13 cellular contexts compared by ENCODE assay signal in the genomic region with DNA sequence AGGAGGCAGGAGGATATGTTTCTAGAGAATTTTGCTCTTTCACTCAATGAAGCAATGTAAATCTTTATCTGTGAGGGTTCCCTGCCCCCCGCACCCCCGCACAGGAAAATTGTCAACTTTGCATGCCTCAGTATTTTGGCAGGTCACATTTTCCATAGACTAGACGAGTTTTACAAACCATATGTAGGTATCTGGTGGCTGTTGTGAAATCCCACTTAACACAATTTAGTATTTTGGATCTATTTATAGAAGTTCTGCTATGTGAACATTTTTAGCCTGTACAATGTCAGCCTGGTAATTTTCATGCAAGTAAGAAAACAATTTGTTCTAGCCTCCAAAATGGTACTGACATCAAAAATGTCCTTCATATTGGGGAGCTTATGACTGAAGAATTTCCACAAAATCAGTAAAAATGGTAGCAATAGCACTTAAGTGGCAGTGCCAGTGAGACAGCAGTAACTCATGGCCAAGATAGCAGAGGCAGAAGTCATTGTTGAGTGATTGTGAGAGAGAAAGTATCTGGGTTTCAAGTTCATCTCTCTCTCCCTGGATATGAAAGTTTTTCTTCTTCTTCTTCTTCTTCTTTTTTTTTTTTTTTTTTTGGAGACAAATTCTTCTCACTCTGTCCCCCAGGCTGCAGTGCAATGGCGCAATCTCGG. TPM values are rescaled to one million over a fixed set of nuclear protein-coding genes. Genes with fewer than 3 reads are reported as not detected.
DNase-seq lines count a peak whose midpoint lies in the region; ATAC-seq lines count a peak whose summit lies in the region.
"Had no signal": no experiment of that assay in that cellular context is flagged by ENCODE, and none has a peak within 500 bp of the region (broad histone marks: within the 10 kb centered on the region; RNA-seq: fewer than 3 reads in every experiment).

No MANE protein-coding gene starts in this region.

- H3K27me3 ChIP-seq in muscle layer of duodenum (ENCODE audit: low read depth, low read length), result no peaks in the 10 kb centered on the region
- H3K27me3 ChIP-seq: brain microvascular endothelial cell, transverse colon had no signal

- H3K4me3 ChIP-seq in muscle layer of duodenum (ENCODE audit: low read depth in 1 of 2, low read length in 2 of 2), result no peak overlapping the region
- H3K4me3 ChIP-seq: PC-9, transverse colon had no signal

- no peaks in the 10 kb centered on the region for H3K9me3 ChIP-seq in muscle layer of duodenum (ENCODE audit: control insufficient read depth in 1 of 2, low read length in 2 of 2)
- H3K9me3 ChIP-seq: transverse colon had no signal

- CTCF ChIA-PET in activated CD4-positive, alpha-beta T cell treated with anti-CD3 and anti-CD28 coated beads for 36 hours (lab: Charles Lee), result interaction anchor here (0.7 to 1.8 kb wide), 2 partner anchors 12 to 214 kb away, joined by 4 read pairs; no protein-coding TSS in a partner anchor

- no peaks in the 10 kb centered on the region for H3K27me3 Mint-ChIP-seq in activated CD4-positive, alpha-beta T cell treated with anti-CD3 and anti-CD28 coated beads for 36 hours
- H3K27me3 Mint-ChIP-seq in activated T-cell treated with anti-CD3 and anti-CD28 coated beads, Interleukin-2, amount 50 U/mL, for 72 hours (ENCODE audit: low read depth), result no peaks in the 10 kb centered on the region

- H3K27ac ChIP-seq in muscle layer of duodenum (ENCODE audit: low read length), result peak overlapping the region; percentile 1
- H3K27ac ChIP-seq: brain microvascular endothelial cell, PC-9 had no signal

- H3K4me3 Mint-ChIP-seq in activated CD4-positive, alpha-beta T cell treated with anti-CD3 and anti-CD28 coated beads for 36 hours, result no peak overlapping the region
- no peak overlapping the region for H3K4me3 Mint-ChIP-seq in activated T-cell treated with anti-CD3 and anti-CD28 coated beads, Interleukin-2, amount 50 U/mL, for 72 hours

- H3K36me3 ChIP-seq in muscle layer of duodenum (ENCODE audit: control insufficient read depth in 1 of 2, insufficient read depth in 2 of 2, low read length in 2 of 2), result no peaks in the 10 kb centered on the region
- H3K36me3 ChIP-seq: brain microvascular endothelial cell, transverse colon had no signal

- no peaks in the 10 kb centered on the region for H3K4me1 ChIP-seq in muscle layer of duodenum (ENCODE audit: control insufficient read depth in 1 of 2, insufficient read depth in 2 of 2, low read length in 2 of 2)

- peak; percentile 64 for ATAC-seq in activated CD4-positive, alpha-beta T cell treated with anti-CD3 and anti-CD28 coated beads for 36 hours
- ATAC-seq in GM21723 (IDR thresholded peaks at IDR 0.05; ENCODE audit: unreplicated experiment) (peak; percentile 56), GM19035 (IDR thresholded peaks at IDR 0.05; ENCODE audit: unreplicated experiment) (no peak)
- peak; percentile 40 to 44 for ATAC-seq in activated T-cell treated with anti-CD3 and anti-CD28 coated beads, Interleukin-2, amount 50 U/mL, for 72 hours (replicated peaks in 1 of 2)

- intact Hi-C loops in activated CD4-positive, alpha-beta T cell treated with anti-CD3 and anti-CD28 coated beads for 36 hours (cut with DNase I, micrococcal nuclease), result no loop called here

- H3K4me1 Mint-ChIP-seq in activated CD4-positive, alpha-beta T cell treated with anti-CD3 and anti-CD28 coated beads for 36 hours, result peaks cover 13% of the 10 kb centered on the region
- peaks cover 14% of the 10 kb centered on the region for H3K4me1 Mint-ChIP-seq in activated T-cell treated with anti-CD3 and anti-CD28 coated beads, Interleukin-2, amount 50 U/mL, for 72 hours (ENCODE audit: low read depth)

- no peaks in the 10 kb centered on the region for H3K9me3 Mint-ChIP-seq in activated CD4-positive, alpha-beta T cell treated with anti-CD3 and anti-CD28 coated beads for 36 hours (ENCODE audit: low read depth)
- peaks cover 0 to 1% of the 10 kb centered on the region in 2 donors for H3K9me3 Mint-ChIP-seq in activated T-cell treated with anti-CD3 and anti-CD28 coated beads, Interleukin-2, amount 50 U/mL, for 72 hours

- no peaks in the 10 kb centered on the region for H3K36me3 Mint-ChIP-seq in activated CD4-positive, alpha-beta T cell treated with anti-CD3 and anti-CD28 coated beads for 36 hours (ENCODE audit: low read depth)
- no peaks in the 10 kb centered on the region for H3K36me3 Mint-ChIP-seq in activated T-cell treated with anti-CD3 and anti-CD28 coated beads, Interleukin-2, amount 50 U/mL, for 72 hours (ENCODE audit: insufficient read depth in 2 of 2)

- POLR2A ChIA-PET in activated CD4-positive, alpha-beta T cell treated with anti-CD3 and anti-CD28 coated beads for 36 hours (lab: Charles Lee), result interaction anchor here (0.6 kb wide), 1 partner anchor 40 kb away, joined by 3 read pairs; no protein-coding TSS in a partner anchor

- peak; percentile 23 for DNase-seq in activated CD4-positive, alpha-beta T cell treated with anti-CD3 and anti-CD28 coated beads for 36 hours
- no peak for DNase-seq in activated CD4-positive, alpha-beta T cell treated with anti-CD3 and anti-CD28 coated beads, Interleukin-2, amount 50 U/mL, for 1 hour
- DNase-seq in activated T-cell treated with anti-CD3 and anti-CD28 coated beads, Interleukin-2, amount 50 U/mL, for 72 hours, result no peak
- DNase-seq in COLO668 (lab: John Stamatoyannopoulos, UW; ENCODE audit: unreplicated experiment) (no peak), NCI-H2081 (lab: John Stamatoyannopoulos, UW) (no peak)
- DNase-seq: activated CD8-positive, alpha-beta memory T cell treated with anti-CD3 and anti-CD28 coated beads, Interleukin-2, amount 50 U/mL, for 48 hours; brain microvascular endothelial cell; KG1; PC-9; transverse colon had no signal

- H3K27ac Mint-ChIP-seq in activated CD4-positive, alpha-beta T cell treated with anti-CD3 and anti-CD28 coated beads for 36 hours, result no peak overlapping the region
- H3K27ac Mint-ChIP-seq in activated T-cell treated with anti-CD3 and anti-CD28 coated beads, Interleukin-2, amount 50 U/mL, for 72 hours, result no peak overlapping the region

RNA-seq across cellular contexts. Expression of gene FRYL, which starts 12.4 kb away (rescaled TPM):
- total RNA-seq in activated CD4-positive, alpha-beta T cell treated with anti-CD3 and anti-CD28 coated beads for 36 hours, result 10 to 100 TPM; 67.9 to 69.8 TPM
- 10 to 100 TPM; 71.7 TPM for total RNA-seq in activated T-cell treated with anti-CD3 and anti-CD28 coated beads, Interleukin-2, amount 50 U/mL, for 72 hours

RNA-seq across cellular contexts. Expression of gene OCIAD1, which starts 38.4 kb away (rescaled TPM):
- 100 to 1,000 TPM; 113 to 162 TPM for total RNA-seq in activated CD4-positive, alpha-beta T cell treated with anti-CD3 and anti-CD28 coated beads for 36 hours
- 100 to 1,000 TPM; 140 to 147 TPM for total RNA-seq in activated T-cell treated with anti-CD3 and anti-CD28 coated beads, Interleukin-2, amount 50 U/mL, for 72 hours
